Comparison of ENCODE assay signal across 15 cellular contexts in the genomic region with DNA sequence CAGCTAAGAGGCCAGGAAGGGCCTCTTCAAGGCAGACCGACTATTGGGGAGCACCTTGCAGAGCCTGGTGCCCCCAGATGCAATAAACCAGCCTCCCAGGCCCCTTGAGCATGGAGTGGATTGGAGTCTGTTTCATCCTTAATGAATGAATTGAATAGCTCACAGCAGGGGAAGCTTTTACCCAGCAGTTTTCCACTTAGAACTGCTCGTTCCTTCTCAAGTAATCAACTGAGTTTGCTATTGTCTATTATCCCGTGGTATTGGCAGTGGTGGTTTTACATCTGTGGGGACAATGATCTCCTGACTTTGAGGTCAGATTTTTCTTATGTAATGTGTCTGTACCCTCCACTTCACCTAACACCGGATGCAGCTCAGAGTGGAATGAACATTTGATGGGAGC.
DNase-seq lines count a peak whose midpoint lies in the region; TF ChIP-seq lines count a peak whose summit lies in the region.
"Had no signal": no experiment of that assay in that cellular context is flagged by ENCODE, and none has a peak within 500 bp of the region (broad histone marks: within the 10 kb centered on the region; RNA-seq: fewer than 3 reads in every experiment).

No MANE protein-coding gene starts in this region.

- no peaks in the 10 kb centered on the region for H3K4me1 Mint-ChIP-seq in glutamatergic neuron (ENCODE audit: low read depth, unreplicated experiment)
- H3K4me1 Mint-ChIP-seq: CD4-positive, CD25-positive, alpha-beta regulatory T cell; IgD-negative memory B cell had no signal

- no TSS peak for BruUV-seq in A673 (replicated peaks; lab: Mats Ljungman, UMichigan)

- intact Hi-C loops in A673 (cut with micrococcal nuclease; ENCODE audit: unreplicated experiment) = no loop called here

- DNase-seq in A673 (ENCODE audit: low spot score) = peak; percentile 41
- peak; percentile 23 for DNase-seq in DMS79 treated with DMSO at 0.1 percent for 48 hours (lab: John Stamatoyannopoulos, UW)
- DNase-seq in NCI-H2227 (lab: John Stamatoyannopoulos, UW; ENCODE audit: unreplicated experiment) = peak; percentile 75
- no peak for DNase-seq in glutamatergic neuron
- no peak for DNase-seq in SIG-M5 (lab: John Stamatoyannopoulos, UW)
- no peak for DNase-seq in NCI-H1048 (lab: John Stamatoyannopoulos, UW)
- DNase-seq in activated CD4-positive, alpha-beta T cell treated with anti-CD3 and anti-CD28 coated beads for 4 hours = no peak
- DNase-seq: CD4-positive, CD25-positive, alpha-beta regulatory T cell; Karpas-422; NCI-H1694; NCI-H2081; NCI-H446 treated with DMSO at 0.1 percent for 48 hours; NCI-H82 had no signal

- H3K27me3 Mint-ChIP-seq in glutamatergic neuron (ENCODE audit: unreplicated experiment) = peaks cover 2% of the 10 kb centered on the region

- no peak for TF ChIP-seq CTCF in A673 (conservative IDR thresholded peaks at IDR 0.05; ENCODE audit: low read depth, low read length)
- no peak for TF ChIP-seq CTCF in glutamatergic neuron (IDR thresholded peaks at IDR 0.05; ENCODE audit: partially characterized antibody, unreplicated experiment)

- H3K4me3 ChIP-seq in A673 (ENCODE audit: low read depth, low read length, poor library complexity, severe bottlenecking) = no peak overlapping the region
- H3K4me3 ChIP-seq: GM12878 had no signal

- CTCF ChIA-PET in A673 (lab: Charles Lee) = no interaction called here

- peaks cover 11% of the 10 kb centered on the region for H3K27me3 ChIP-seq in A673 (replicated peaks; ENCODE audit: insufficient read depth, low read depth, low read length, poor library complexity)

- H3K36me3 Mint-ChIP-seq in glutamatergic neuron (ENCODE audit: unreplicated experiment) = peaks cover 4% of the 10 kb centered on the region
- H3K36me3 Mint-ChIP-seq: CD4-positive, CD25-positive, alpha-beta regulatory T cell; IgD-negative memory B cell had no signal

- no peak overlapping the region for H3K4me3 Mint-ChIP-seq in glutamatergic neuron (ENCODE audit: unreplicated experiment)
- H3K4me3 Mint-ChIP-seq: CD4-positive, CD25-positive, alpha-beta regulatory T cell; IgD-negative memory B cell had no signal

- H3K36me3 ChIP-seq in A673 (ENCODE audit: insufficient read depth, low read length, poor library complexity, severe bottlenecking) = no peaks in the 10 kb centered on the region

- POLR2A ChIA-PET in A673 (lab: Charles Lee; ENCODE audit: low non-redundant PET) = no interaction called here

- peak overlapping the region; percentile 44 for H3K27ac Mint-ChIP-seq in glutamatergic neuron (ENCODE audit: unreplicated experiment)
- H3K27ac Mint-ChIP-seq: CD4-positive, CD25-positive, alpha-beta regulatory T cell; IgD-negative memory B cell had no signal

- H3K4me1 ChIP-seq in A673 (ENCODE audit: insufficient read depth, low read length, poor library complexity, severe bottlenecking) = peaks cover 18% of the 10 kb centered on the region

- H3K27ac ChIP-seq in A673 (ENCODE audit: low read depth, low read length, poor library complexity, severe bottlenecking) = no peak overlapping the region

- no peaks in the 10 kb centered on the region for H3K9me3 ChIP-seq in A673 (ENCODE audit: low read depth, low read length, poor library complexity, severe bottlenecking)

- H3K9me3 Mint-ChIP-seq in glutamatergic neuron (ENCODE audit: unreplicated experiment) = peaks cover 6% of the 10 kb centered on the region

Comparison
In these comparisons a context has a peak if more than half of its experiments do, and no peak if none do; other contexts are left out.
1. DNase-seq: peak in A673 (single experiment), DMS79 treated with DMSO at 0.1 percent for 48 hours (single experiment) and NCI-H2227 (single experiment); none in glutamatergic neuron (single experiment), SIG-M5 (single experiment), NCI-H1048 (single experiment) and activated CD4-positive, alpha-beta T cell treated with anti-CD3 and anti-CD28 coated beads for 4 hours (0 of 2).